8 cellular contexts compared by ENCODE assay signal in the genomic region with DNA sequence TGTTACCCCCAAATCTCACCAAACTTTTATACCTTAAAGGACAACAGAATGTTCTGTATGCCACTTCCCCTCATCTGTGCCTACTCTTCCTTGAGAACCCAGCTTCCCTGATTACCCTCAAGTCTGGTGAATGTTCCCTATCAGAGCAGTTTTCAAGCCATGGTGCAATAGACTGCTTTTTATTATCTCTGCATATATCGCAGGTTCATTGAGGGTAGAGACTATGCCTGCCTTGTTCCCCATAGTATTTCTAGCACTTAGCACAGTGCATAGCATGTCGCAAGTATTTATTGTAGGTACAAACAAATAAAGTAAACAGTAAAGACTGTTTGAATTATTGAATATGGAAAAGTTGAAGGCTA.
DNase-seq lines count a peak whose midpoint lies in the region; TF ChIP-seq lines count a peak whose summit lies in the region.

No MANE protein-coding gene starts in this region.

- no peaks in the 10 kb centered on the region for H3K36me3 ChIP-seq in MM.1S (replicated peaks; ENCODE audit: insufficient read depth, low read length)

- peaks cover 39% of the 10 kb centered on the region for H3F3A ChIP-seq in MM.1S (ENCODE audit: insufficient read depth, low read length)

- POLR2A ChIA-PET in RWPE1 (lab: Yijun Ruan, JAX; ENCODE audit: low non-redundant PET): no interaction called here

- H3K4me3 ChIP-seq in MM.1S (ENCODE audit: low read length) (peak overlapping the region; percentile 14), fibroblast of villous mesenchyme (ENCODE audit: low read depth, low read length) (peak overlapping the region; percentile 10)

- peak overlapping the region; percentile 68 for H3K4me2 ChIP-seq in MM.1S (ENCODE audit: low read depth, low read length)

- no peak overlapping the region for H2AFZ ChIP-seq in MM.1S (ENCODE audit: low read length)

- peak overlapping the region; percentile 96 for H3K27ac ChIP-seq in MM.1S (ENCODE audit: low read length)
- peak overlapping the region; percentile 32 for H3K27ac ChIP-seq in substantia nigra (ENCODE audit: low read depth, low read length, poor library complexity, severe bottlenecking)
- no peak overlapping the region for H3K27ac ChIP-seq in RWPE1

- no peaks in the 10 kb centered on the region for H3K27me3 Mint-ChIP-seq in T-helper 2 cell treated with Interferon-gamma antibody and Interleukin-4, amounts not matched to agents 5 μg/mL and 100 μg/mL, for 36 hours (ENCODE audit: low read depth)

- no peaks in the 10 kb centered on the region for H3K9me3 Mint-ChIP-seq in T-helper 2 cell treated with Interferon-gamma antibody and Interleukin-4, amounts not matched to agents 5 μg/mL and 100 μg/mL, for 36 hours

- H3K27ac Mint-ChIP-seq in T-helper 2 cell treated with Interferon-gamma antibody and Interleukin-4, amounts not matched to agents 5 μg/mL and 100 μg/mL, for 36 hours: peak overlapping the region; percentile 93

- H3K4me3 Mint-ChIP-seq in T-helper 2 cell treated with Interferon-gamma antibody and Interleukin-4, amounts not matched to agents 5 μg/mL and 100 μg/mL, for 36 hours: peak overlapping the region; percentile 70

- CTCF ChIA-PET in RWPE1 (lab: Yijun Ruan, JAX): interaction anchor here (0.9 kb wide), 1 partner anchor 77 kb away, joined by 4 read pairs; no protein-coding TSS in a partner anchor

- H3K9ac ChIP-seq in MM.1S (ENCODE audit: low read length): peak overlapping the region; percentile 41

- no peaks in the 10 kb centered on the region for H3K9me3 ChIP-seq in MM.1S (replicated peaks; ENCODE audit: insufficient read depth, low read length)

- peaks cover 43% of the 10 kb centered on the region for H3K4me1 Mint-ChIP-seq in T-helper 2 cell treated with Interferon-gamma antibody and Interleukin-4, amounts not matched to agents 5 μg/mL and 100 μg/mL, for 36 hours (ENCODE audit: low read depth)

- H3K36me3 Mint-ChIP-seq in T-helper 2 cell treated with Interferon-gamma antibody and Interleukin-4, amounts not matched to agents 5 μg/mL and 100 μg/mL, for 36 hours (ENCODE audit: low read depth): peaks cover 49% of the 10 kb centered on the region

- H4K20me1 ChIP-seq in MM.1S (ENCODE audit: insufficient read depth, low read length): no peaks in the 10 kb centered on the region

- H3K4me1 ChIP-seq in MM.1S (ENCODE audit: low read length): peaks cover 33% of the 10 kb centered on the region

- DNase-seq in T-helper 2 cell treated with Interferon-gamma antibody and Interleukin-4, amounts not matched to agents 5 μg/mL and 100 μg/mL, for 36 hours (ENCODE audit: low spot score): no peak
- DNase-seq in T-helper 2 cell: no peak
- DNase-seq in MM.1S: no peak
- no peak for DNase-seq in fibroblast of villous mesenchyme (ENCODE audit: low read depth)
- no peak for DNase-seq in substantia nigra (lab: John Stamatoyannopoulos, UW)
- DNase-seq in RWPE1 (ENCODE audit: low spot score): no peak
- no peak for DNase-seq in iPS-NIHi11 (ENCODE audit: low spot score)
- no peak for DNase-seq in mesenteric fat pad (ENCODE audit: low spot score)

- no peaks in the 10 kb centered on the region for H3K9me2 ChIP-seq in MM.1S (replicated peaks; ENCODE audit: insufficient read depth, low read length)

- TF ChIP-seq CTCF in MM.1S (IDR thresholded peaks at IDR 0.05; ENCODE audit: low read length): no peak
- no peak for TF ChIP-seq CTCF in fibroblast of villous mesenchyme (IDR thresholded peaks at IDR 0.05; ENCODE audit: insufficient read depth, low read depth, low read length)
- no peak for TF ChIP-seq CTCF in RWPE1 (conservative IDR thresholded peaks at IDR 0.05; ENCODE audit: low read depth)

- H3K79me2 ChIP-seq in MM.1S (ENCODE audit: low read length): peaks cover 70% of the 10 kb centered on the region

- H3K27me3 ChIP-seq in MM.1S (replicated peaks; ENCODE audit: insufficient read depth, low read length): no peaks in the 10 kb centered on the region
